ENCODE assay signal across 20 cellular contexts in the genomic region with DNA sequence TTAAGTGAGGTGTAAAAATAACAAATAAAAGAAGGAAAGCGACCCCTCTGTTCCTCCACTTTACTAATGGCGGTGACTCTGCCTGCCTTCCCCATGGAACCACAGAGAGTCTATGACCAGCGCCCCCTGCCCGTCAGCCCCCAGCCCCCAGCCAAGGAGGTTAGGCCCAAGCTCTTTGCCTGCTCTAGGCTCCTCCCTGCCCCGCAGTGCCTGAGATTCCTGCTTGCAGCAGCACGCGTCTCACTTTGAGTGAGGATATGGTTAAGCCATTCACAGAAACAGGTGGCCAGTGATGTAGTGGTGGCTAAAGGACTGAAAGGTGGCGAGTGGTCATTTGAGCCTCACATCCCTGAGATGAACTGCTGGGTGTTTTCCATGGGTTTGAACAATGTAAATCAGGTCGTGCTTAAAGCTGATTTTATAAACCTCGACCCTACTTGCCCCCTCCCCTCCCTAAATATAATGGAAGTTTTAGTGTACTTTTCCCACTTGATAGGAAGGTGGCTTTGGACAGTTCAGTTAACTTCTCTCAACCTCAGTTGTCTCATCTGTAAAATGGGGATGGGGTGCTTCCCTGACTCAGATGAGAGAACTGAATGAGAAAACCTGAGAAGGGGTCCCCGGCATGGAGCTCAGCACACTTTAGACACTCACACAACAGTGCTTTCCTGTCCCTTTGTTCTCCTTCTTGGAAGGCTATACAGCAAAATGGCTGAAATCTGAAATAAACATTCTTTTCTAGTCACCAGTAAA. TPM values are rescaled to one million over a fixed set of nuclear protein-coding genes. Genes with fewer than 3 reads are reported as not detected.
"Had no signal": no experiment of that assay in that cellular context is flagged by ENCODE, and none has a peak within 500 bp of the region (broad histone marks: within the 10 kb centered on the region; RNA-seq: fewer than 3 reads in every experiment).

No MANE protein-coding gene starts in this region.

- H3K4me2 ChIP-seq: smooth muscle cell had no signal

- H3K4me1 ChIP-seq: colonic mucosa had no signal

- DNase-seq: activated CD4-positive, alpha-beta T cell treated with anti-CD3 and anti-CD28 coated beads, Interleukin-2, amount 50 U/mL, for 48 hours; activated effector memory CD4-positive, alpha-beta T cell treated with anti-CD3 and anti-CD28 coated beads, Interleukin-2, amount 50 U/mL, for 16 hours; activated T-cell treated with anti-CD3 and anti-CD28 coated beads, Interleukin-2, amount 50 U/mL, for 24 hours; aorta; brain microvascular endothelial cell; central memory CD4-positive, alpha-beta T cell; colonic mucosa; erythroblast; hypothalamus; left ventricle myocardium inferior; mammary epithelial cell; mucosa of descending colon; naive B cell; stimulated activated naive B cell treated with anti-CD40 and anti-IgM and Interleukin-4, amounts not matched to agents 10 μg/mL and 1 μg/mL and 100 μg/mL, for 72 hours; T-helper 9 cell; transverse colon; uterus had no signal

- H3K9me3 Mint-ChIP-seq: activated T-cell treated with anti-CD3 and anti-CD28 coated beads, Interleukin-2, amount 50 U/mL, for 24 hours; naive B cell; stimulated activated naive B cell treated with anti-CD40 and anti-IgM and Interleukin-4, amounts not matched to agents 10 μg/mL and 1 μg/mL and 100 μg/mL, for 72 hours had no signal

- H3K36me3 ChIP-seq: brain microvascular endothelial cell, colonic mucosa, left ventricle myocardium inferior, pancreas, transverse colon, uterus had no signal

- H3K4me3 Mint-ChIP-seq: activated T-cell treated with anti-CD3 and anti-CD28 coated beads, Interleukin-2, amount 50 U/mL, for 24 hours; naive B cell; stimulated activated naive B cell treated with anti-CD40 and anti-IgM and Interleukin-4, amounts not matched to agents 10 μg/mL and 1 μg/mL and 100 μg/mL, for 72 hours had no signal

- H3K36me3 Mint-ChIP-seq: naive B cell; stimulated activated naive B cell treated with anti-CD40 and anti-IgM and Interleukin-4, amounts not matched to agents 10 μg/mL and 1 μg/mL and 100 μg/mL, for 72 hours had no signal

- H3K27ac Mint-ChIP-seq: naive B cell; stimulated activated naive B cell treated with anti-CD40 and anti-IgM and Interleukin-4, amounts not matched to agents 10 μg/mL and 1 μg/mL and 100 μg/mL, for 72 hours had no signal

- H3K9me3 ChIP-seq: colonic mucosa, left ventricle myocardium inferior, mucosa of descending colon, pancreas, transverse colon, uterus had no signal

- H3K4me3 ChIP-seq: colonic mucosa, left ventricle myocardium inferior, mucosa of descending colon, pancreas, smooth muscle cell, transverse colon, uterus had no signal

- ATAC-seq: mucosa of descending colon, pancreas, sciatic nerve had no signal

- H3K27ac ChIP-seq: brain microvascular endothelial cell, colonic mucosa, left ventricle myocardium inferior, pancreas, transverse colon, uterus had no signal

- H3K27me3 ChIP-seq: brain microvascular endothelial cell, colonic mucosa, pancreas, transverse colon, uterus had no signal

- H3K27me3 Mint-ChIP-seq: activated T-cell treated with anti-CD3 and anti-CD28 coated beads, Interleukin-2, amount 50 U/mL, for 24 hours had no signal

RNA-seq across cellular contexts. Expression of a gene that starts 46.5 kb away (rescaled TPM):
- total RNA-seq: sciatic nerve had no signal
